Comparison of ENCODE assay signal across 6 cellular contexts in genomic region chrX:153026501-153026900, GRCh38. TPM values are rescaled to one million over a fixed set of nuclear protein-coding genes. Genes with fewer than 3 reads are reported as not detected.
"Had no signal": no experiment of that assay in that cellular context is flagged by ENCODE, and none has a peak within 500 bp of the region (broad histone marks: within the 10 kb centered on the region; RNA-seq: fewer than 3 reads in every experiment).

No MANE protein-coding gene starts in this region.

RNA-seq across cellular contexts. Expression of gene PNMA5, which starts 32.6 kb away (rescaled TPM):
- total RNA-seq: activated CD8-positive, alpha-beta T cell treated with anti-CD3 and anti-CD28 coated beads, Interleukin-2, amount 10 ng/mL, durations not matched to agents 7 days and 5 days; activated T-helper 2 cell treated with anti-CD3 and anti-CD28 coated beads, Interferon-gamma antibody, Interleukin-2, Interleukin-4, amounts not matched to agents 10 μg/mL and 5 μg/mL and 100 μg/mL, durations not matched to agents 14 hours and 24 hours and 36 hours; astrocyte; body of pancreas; breast epithelium; cardiac septum had no signal
